9 cellular contexts compared by ENCODE assay signal in genomic region chr4:144754562-144755410, GRCh38.
DNase-seq lines count a peak whose midpoint lies in the region; ATAC-seq, FAIRE-seq and TF ChIP-seq lines count a peak whose summit lies in the region.
"Had no signal": no experiment of that assay in that cellular context is flagged by ENCODE, and none has a peak within 500 bp of the region (broad histone marks: within the 10 kb centered on the region; RNA-seq: fewer than 3 reads in every experiment).

No MANE protein-coding gene starts in this region.

- in situ Hi-C loops in GM12878 (cut with MboI) = no loop called here

- H3K9me3 Mint-ChIP-seq in Calu3 (ENCODE audit: low read depth, unreplicated experiment) = no peaks in the 10 kb centered on the region

- TF ChIP-seq EP300 in GM12878 (IDR thresholded peaks at IDR 0.05; ENCODE audit: borderline replicate concordance in 1 of 2, control insufficient read depth in 1 of 2, low read depth in 2 of 2, low read length in 2 of 2) = no peak

- no peak overlapping the region for H3K4me3 Mint-ChIP-seq in Calu3 (ENCODE audit: low read depth, unreplicated experiment)

- DNase-seq in Calu3 (peak; percentile 20), HPDE6-E6E7 (ENCODE audit: extremely low spot score) (peak; percentile 20), GM12878 (ENCODE audit: low read depth, low spot score) (no peak), kidney glomerular epithelial cell (lab: John Stamatoyannopoulos, UW) (peak; percentile 19), middle frontal gyrus (ENCODE audit: extremely low spot score, low spot score) (no peak), SK-N-DZ (ENCODE audit: low spot score) (no peak), NCI-H524 (lab: John Stamatoyannopoulos, UW) (no peak), GM19238 (ENCODE audit: insufficient read length, low spot score) (no peak)

- FAIRE-seq in GM12878 (lab: Jason Lieb, UNC) = no peak

- SMC1A ChIA-PET in GM12878 (lab: Charles Lee; ENCODE audit: uncharacterized antibody, unreplicated experiment) = interaction anchor here (0.8 to 2.8 kb wide), 2 partner anchors 45 to 577 kb away, joined by 3 to 10 read pairs; no protein-coding TSS in a partner anchor

- H3K27me3 Mint-ChIP-seq in Calu3 (ENCODE audit: unreplicated experiment) = no peaks in the 10 kb centered on the region

- H3K79me2 ChIP-seq in GM12878 (ENCODE audit: control insufficient read depth, insufficient read depth, low read length) = no peaks in the 10 kb centered on the region

- H4K20me1 ChIP-seq in GM12878 (ENCODE audit: control insufficient read depth, insufficient read depth) = no peaks in the 10 kb centered on the region

- no peak overlapping the region for H3K4me2 ChIP-seq in GM12878 (ENCODE audit: control insufficient read depth, insufficient read depth)

- no peaks in the 10 kb centered on the region for H3K36me3 ChIP-seq in GM12878 (ENCODE audit: control insufficient read depth in 2 of 2, insufficient read depth in 2 of 2, low read length in 1 of 2)

- H3K4me1 Mint-ChIP-seq in Calu3 (ENCODE audit: low read depth, unreplicated experiment) = no peaks in the 10 kb centered on the region

- no peaks in the 10 kb centered on the region for H3K36me3 Mint-ChIP-seq in Calu3 (ENCODE audit: insufficient read depth, unreplicated experiment)

- no peak for TF ChIP-seq POLR2A in GM12878 (IDR thresholded peaks at IDR 0.05; ENCODE audit: low read depth, low read length)

- RAD21 ChIA-PET in GM12878 (lab: Charles Lee; ENCODE audit: unreplicated experiment) = no interaction called here

- H3K4me1 ChIP-seq in GM12878 (ENCODE audit: control insufficient read depth, insufficient read depth, low read length) = no peaks in the 10 kb centered on the region

- BruUV-seq in Calu3 (replicated peaks; lab: Mats Ljungman, UMichigan) = no TSS peak
- no TSS peak for BruUV-seq in GM12878 (replicated peaks; lab: Mats Ljungman, UMichigan)

- peak; percentile 45; the same call in 1 of the 3 replicates for ATAC-seq in GM12878

- H3K27ac Mint-ChIP-seq in Calu3 (ENCODE audit: unreplicated experiment) = no peak overlapping the region

- H3K9ac ChIP-seq in GM12878 (ENCODE audit: control insufficient read depth, insufficient read depth, low read length) = no peak overlapping the region

- no peak overlapping the region for H2AFZ ChIP-seq in GM12878 (ENCODE audit: control insufficient read depth, low read depth, low read length)

- 52% methylated on average over 3 of the region's 3 CpGs for WGBS in GM12878 (ENCODE audit: insufficient coverage, insufficient replicate concordance, low lambda C conversion rate, missing lambda C conversion rate)

- CTCF ChIA-PET in Calu3 (lab: Charles Lee) (interaction anchor here (0.6 kb wide), 1 partner anchor 11 kb away, joined by 3 read pairs; no protein-coding TSS in a partner anchor), GM12878 (lab: Yijun Ruan, JAX) (interaction anchor here (0.9 to 1.1 kb wide), 3 partner anchors 10 to 577 kb away, joined by 3 read pairs; no protein-coding TSS in a partner anchor)

- no peak overlapping the region for H3K4me3 ChIP-seq in GM12878
- H3K4me3 ChIP-seq: SK-N-MC had no signal

- peak; percentile 53 for TF ChIP-seq RAD21 in GM12878 (IDR thresholded peaks at IDR 0.05; ENCODE audit: insufficient read depth, low read depth, low read length)

- TF ChIP-seq CTCF in Calu3 (IDR thresholded peaks at IDR 0.05; ENCODE audit: unreplicated experiment) (no peak), GM12878 (IDR thresholded peaks at IDR 0.05 in 2 of 3, conservative IDR thresholded peaks at IDR 0.05 in 1 of 3; ENCODE audit: control insufficient read depth in 2 of 3, extremely low read depth in 1 of 3, insufficient read depth in 1 of 3, low read depth in 3 of 3, low read length in 3 of 3) (peak in 1 of 3 experiments; percentile 25; a peak in 3 of 6 replicates)

- no peaks in the 10 kb centered on the region for H3K27me3 ChIP-seq in GM12878 (replicated peaks in 1 of 2; ENCODE audit: control insufficient read depth in 2 of 2, insufficient read depth in 2 of 2, low read length in 1 of 2)

- H3K9me3 ChIP-seq in GM12878 (replicated peaks; ENCODE audit: control insufficient read depth, insufficient read depth, low read length) = no peaks in the 10 kb centered on the region

- intact Hi-C loops in Calu3 (cut with micrococcal nuclease; ENCODE audit: unreplicated experiment) = loop anchor here (2.0 to 5.0 kb wide), 2 partner anchors 198 to 582 kb away; no protein-coding TSS in a partner anchor
- intact Hi-C loops in GM12878 (cut with micrococcal nuclease; ENCODE audit: unreplicated experiment) = loop anchor here (10.0 kb wide), 1 partner anchor 580 kb away; no protein-coding TSS in a partner anchor

- H3K27ac ChIP-seq in GM12878 (ENCODE audit: control insufficient read depth, insufficient read depth) = no peak overlapping the region
- H3K27ac ChIP-seq: SK-N-MC had no signal

- POLR2A ChIA-PET in GM12878 (lab: Charles Lee) = no interaction called here

TF ChIP-seq in GM12878, 131 proteins besides CTCF, POLR2A, EP300 and RAD21:
- TF ChIP-seq SMC3 (IDR thresholded peaks at IDR 0.05; ENCODE audit: borderline replicate concordance, low read length) (peak; percentile 23; the same call in 1 of the 2 replicates), MTA3 (IDR thresholded peaks at IDR 0.05; ENCODE audit: borderline replicate concordance, low read length) (no peak)
TF ChIP-seq in GM12878: peak in this region for 1.

Comparison
In these comparisons a context has a peak if more than half of its experiments do, and no peak if none do; other contexts are left out.
1. DNase-seq: peak in Calu3 (single experiment), HPDE6-E6E7 (single experiment) and kidney glomerular epithelial cell (single experiment); none in GM12878 (single experiment), middle frontal gyrus (single experiment), SK-N-DZ (single experiment), NCI-H524 (0 of 2) and GM19238 (single experiment).